ENCODE assay signal across 1 cellular context in the genomic region with DNA sequence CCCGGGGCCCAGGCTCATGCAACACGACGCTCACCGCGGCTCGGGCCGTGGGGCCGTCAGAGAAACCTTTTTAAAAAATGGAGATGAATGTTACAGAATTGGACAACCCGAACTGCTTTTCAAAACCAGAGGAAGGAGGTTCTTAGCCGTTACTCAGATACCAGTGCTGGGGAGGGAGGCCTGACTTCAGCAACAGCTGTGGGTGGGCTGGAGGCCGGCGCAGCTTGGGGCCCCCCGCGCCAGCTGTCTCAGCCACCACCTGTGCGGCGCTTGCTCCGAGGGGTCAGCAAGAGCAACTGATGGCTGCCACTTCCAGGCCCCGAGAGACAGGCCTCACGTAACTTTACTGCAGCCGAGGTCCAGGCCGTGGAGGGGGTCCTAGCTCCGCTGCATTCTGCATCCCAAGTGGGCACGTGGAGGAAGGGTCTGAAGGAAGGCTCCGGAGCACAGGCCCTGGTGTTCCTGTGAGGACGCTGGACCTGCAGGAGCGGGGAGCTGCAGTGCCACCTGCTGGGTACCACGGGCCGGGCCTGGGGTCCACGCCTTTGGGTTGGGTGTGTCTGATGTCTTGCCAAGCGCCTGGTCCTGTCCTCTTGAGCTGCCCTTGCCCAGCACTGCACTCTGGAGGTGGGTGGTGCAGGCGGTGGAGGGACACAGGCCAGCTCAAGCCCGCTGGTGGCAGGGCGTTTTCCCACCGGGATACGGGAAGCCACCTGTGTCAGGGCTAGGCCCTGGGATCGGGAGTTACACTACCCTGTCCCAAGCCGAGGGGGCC.
TF ChIP-seq lines count a peak whose summit lies in the region.

No MANE protein-coding gene starts in this region.

TF ChIP-seq in HepG2, 621 proteins besides CTCF, POLR2A, EP300 and RAD21 (continued from another document):
- TF ChIP-seq, protein P1, sequence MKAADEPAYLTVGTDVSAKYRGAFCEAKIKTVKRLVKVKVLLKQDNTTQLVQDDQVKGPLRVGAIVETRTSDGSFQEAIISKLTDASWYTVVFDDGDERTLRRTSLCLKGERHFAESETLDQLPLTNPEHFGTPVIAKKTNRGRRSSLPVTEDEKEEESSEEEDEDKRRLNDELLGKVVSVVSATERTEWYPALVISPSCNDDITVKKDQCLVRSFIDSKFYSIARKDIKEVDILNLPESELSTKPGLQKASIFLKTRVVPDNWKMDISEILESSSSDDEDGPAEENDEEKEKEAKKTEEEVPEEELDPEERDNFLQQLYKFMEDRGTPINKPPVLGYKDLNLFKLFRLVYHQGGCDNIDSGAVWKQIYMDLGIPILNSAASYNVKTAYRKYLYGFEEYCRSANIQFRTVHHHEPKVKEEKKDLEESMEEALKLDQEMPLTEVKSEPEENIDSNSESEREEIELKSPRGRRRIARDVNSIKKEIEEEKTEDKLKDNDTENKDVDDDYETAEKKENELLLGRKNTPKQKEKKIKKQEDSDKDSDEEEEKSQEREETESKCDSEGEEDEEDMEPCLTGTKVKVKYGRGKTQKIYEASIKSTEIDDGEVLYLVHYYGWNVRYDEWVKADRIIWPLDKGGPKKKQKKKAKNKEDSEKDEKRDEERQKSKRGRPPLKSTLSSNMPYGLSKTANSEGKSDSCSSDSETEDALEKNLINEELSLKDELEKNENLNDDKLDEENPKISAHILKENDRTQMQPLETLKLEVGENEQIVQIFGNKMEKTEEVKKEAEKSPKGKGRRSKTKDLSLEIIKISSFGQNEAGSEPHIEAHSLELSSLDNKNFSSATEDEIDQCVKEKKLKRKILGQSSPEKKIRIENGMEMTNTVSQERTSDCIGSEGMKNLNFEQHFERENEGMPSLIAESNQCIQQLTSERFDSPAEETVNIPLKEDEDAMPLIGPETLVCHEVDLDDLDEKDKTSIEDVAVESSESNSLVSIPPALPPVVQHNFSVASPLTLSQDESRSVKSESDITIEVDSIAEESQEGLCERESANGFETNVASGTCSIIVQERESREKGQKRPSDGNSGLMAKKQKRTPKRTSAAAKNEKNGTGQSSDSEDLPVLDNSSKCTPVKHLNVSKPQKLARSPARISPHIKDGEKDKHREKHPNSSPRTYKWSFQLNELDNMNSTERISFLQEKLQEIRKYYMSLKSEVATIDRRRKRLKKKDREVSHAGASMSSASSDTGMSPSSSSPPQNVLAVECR (CRISPR knock-in tag; IDR thresholded peaks at IDR 0.05; ENCODE audit: borderline replicate concordance) = peak; percentile 23; the same call in 1 of the 2 replicates
- TF ChIP-seq ZNF12 (CRISPR knock-in tag; IDR thresholded peaks at IDR 0.05) (no peak), ARNT (IDR thresholded peaks at IDR 0.05) (no peak), POLR2G (IDR thresholded peaks at IDR 0.05; ENCODE audit: low read depth, low read length) (peak; percentile 45), STAG1 (CRISPR knock-in tag; IDR thresholded peaks at IDR 0.05) (peak; percentile 80), FOXA1 (IDR thresholded peaks at IDR 0.05) (no peak), FOXA1 (CRISPR knock-in tag; IDR thresholded peaks at IDR 0.05) (no peak), RBFOX2 (IDR thresholded peaks at IDR 0.05; ENCODE audit: low read depth, low read length) (peak; percentile 42; the same call in 1 of the 2 replicates), GABPA (IDR thresholded peaks at IDR 0.05; ENCODE audit: low read depth, low read length) (0 out of 2 replicates have a peak, but pooled peaks have one; percentile 8), GABPA (CRISPR knock-in tag; IDR thresholded peaks at IDR 0.05; ENCODE audit: low read depth) (no peak), U2AF1 (optimal IDR thresholded peaks at IDR 0.05; ENCODE audit: low read depth, low read length) (peak; percentile 63), HNRNPL (IDR thresholded peaks at IDR 0.05; ENCODE audit: low read depth, low read length) (peak; percentile 78), ZFY (CRISPR knock-in tag; IDR thresholded peaks at IDR 0.05) (peak; percentile 40; the same call in 1 of the 2 replicates), ZNF768 (CRISPR knock-in tag; IDR thresholded peaks at IDR 0.05) (no peak), ZNF501 (CRISPR knock-in tag; IDR thresholded peaks at IDR 0.05) (peak; percentile 32; the same call in 1 of the 2 replicates), ZNF138 (CRISPR knock-in tag; IDR thresholded peaks at IDR 0.05; ENCODE audit: low read depth) (no peak), ZNF761 (CRISPR knock-in tag; conservative IDR thresholded peaks at IDR 0.05) (no peak), CHD4 (IDR thresholded peaks at IDR 0.05; ENCODE audit: borderline replicate concordance, low read length) (no peak), FIP1L1 (IDR thresholded peaks at IDR 0.05; ENCODE audit: borderline replicate concordance, insufficient read depth, low read depth, low read length) (no peak), AGO1 (IDR thresholded peaks at IDR 0.05; ENCODE audit: low read depth, low read length, poor library complexity, severe bottlenecking) (peak; percentile 69), RBM39 (IDR thresholded peaks at IDR 0.05; ENCODE audit: low read depth, low read length, poor library complexity, severe bottlenecking) (peak; percentile 41), ZC3H13 (CRISPR knock-in tag; IDR thresholded peaks at IDR 0.05) (peak; percentile 30; the same call in 1 of the 2 replicates), ZNF724P (CRISPR knock-in tag; IDR thresholded peaks at IDR 0.05; ENCODE audit: borderline replicate concordance) (0 out of 2 replicates have a peak, but pooled peaks have one; percentile 46), AGO2 (optimal IDR thresholded peaks at IDR 0.05; ENCODE audit: low read depth, low read length) (peak; percentile 98), TBL1XR1 (IDR thresholded peaks at IDR 0.05; ENCODE audit: borderline replicate concordance, low read length, partially characterized antibody) (no peak), PHB2 (IDR thresholded peaks at IDR 0.05; ENCODE audit: partially characterized antibody) (no peak), SALL1 (CRISPR knock-in tag; IDR thresholded peaks at IDR 0.05) (peak; percentile 30; the same call in 1 of the 2 replicates), ARNT2 (CRISPR knock-in tag; IDR thresholded peaks at IDR 0.05; ENCODE audit: low read depth) (no peak), KAT8 (CRISPR knock-in tag; IDR thresholded peaks at IDR 0.05) (no peak), DR1 (CRISPR knock-in tag; IDR thresholded peaks at IDR 0.05) (no peak), MEIS1 (CRISPR knock-in tag; IDR thresholded peaks at IDR 0.05; ENCODE audit: borderline replicate concordance) (no peak), SPEN (CRISPR knock-in tag; IDR thresholded peaks at IDR 0.05; ENCODE audit: low read depth) (peak; percentile 43; the same call in 1 of the 2 replicates)
- TF ChIP-seq, protein P2, sequence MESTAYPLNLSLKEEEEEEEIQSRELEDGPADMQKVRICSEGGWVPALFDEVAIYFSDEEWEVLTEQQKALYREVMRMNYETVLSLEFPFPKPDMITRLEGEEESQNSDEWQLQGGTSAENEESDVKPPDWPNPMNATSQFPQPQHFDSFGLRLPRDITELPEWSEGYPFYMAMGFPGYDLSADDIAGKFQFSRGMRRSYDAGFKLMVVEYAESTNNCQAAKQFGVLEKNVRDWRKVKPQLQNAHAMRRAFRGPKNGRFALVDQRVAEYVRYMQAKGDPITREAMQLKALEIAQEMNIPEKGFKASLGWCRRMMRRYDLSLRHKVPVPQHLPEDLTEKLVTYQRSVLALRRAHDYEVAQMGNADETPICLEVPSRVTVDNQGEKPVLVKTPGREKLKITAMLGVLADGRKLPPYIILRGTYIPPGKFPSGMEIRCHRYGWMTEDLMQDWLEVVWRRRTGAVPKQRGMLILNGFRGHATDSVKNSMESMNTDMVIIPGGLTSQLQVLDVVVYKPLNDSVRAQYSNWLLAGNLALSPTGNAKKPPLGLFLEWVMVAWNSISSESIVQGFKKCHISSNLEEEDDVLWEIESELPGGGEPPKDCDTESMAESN (CRISPR knock-in tag; conservative IDR thresholded peaks at IDR 0.05) = 0 out of 2 replicates have a peak, but pooled peaks have one; percentile 47
- TF ChIP-seq, protein P3, sequence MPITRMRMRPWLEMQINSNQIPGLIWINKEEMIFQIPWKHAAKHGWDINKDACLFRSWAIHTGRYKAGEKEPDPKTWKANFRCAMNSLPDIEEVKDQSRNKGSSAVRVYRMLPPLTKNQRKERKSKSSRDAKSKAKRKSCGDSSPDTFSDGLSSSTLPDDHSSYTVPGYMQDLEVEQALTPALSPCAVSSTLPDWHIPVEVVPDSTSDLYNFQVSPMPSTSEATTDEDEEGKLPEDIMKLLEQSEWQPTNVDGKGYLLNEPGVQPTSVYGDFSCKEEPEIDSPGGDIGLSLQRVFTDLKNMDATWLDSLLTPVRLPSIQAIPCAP (CRISPR knock-in tag; IDR thresholded peaks at IDR 0.05; ENCODE audit: low read depth) = no peak
- TF ChIP-seq, protein P4, sequence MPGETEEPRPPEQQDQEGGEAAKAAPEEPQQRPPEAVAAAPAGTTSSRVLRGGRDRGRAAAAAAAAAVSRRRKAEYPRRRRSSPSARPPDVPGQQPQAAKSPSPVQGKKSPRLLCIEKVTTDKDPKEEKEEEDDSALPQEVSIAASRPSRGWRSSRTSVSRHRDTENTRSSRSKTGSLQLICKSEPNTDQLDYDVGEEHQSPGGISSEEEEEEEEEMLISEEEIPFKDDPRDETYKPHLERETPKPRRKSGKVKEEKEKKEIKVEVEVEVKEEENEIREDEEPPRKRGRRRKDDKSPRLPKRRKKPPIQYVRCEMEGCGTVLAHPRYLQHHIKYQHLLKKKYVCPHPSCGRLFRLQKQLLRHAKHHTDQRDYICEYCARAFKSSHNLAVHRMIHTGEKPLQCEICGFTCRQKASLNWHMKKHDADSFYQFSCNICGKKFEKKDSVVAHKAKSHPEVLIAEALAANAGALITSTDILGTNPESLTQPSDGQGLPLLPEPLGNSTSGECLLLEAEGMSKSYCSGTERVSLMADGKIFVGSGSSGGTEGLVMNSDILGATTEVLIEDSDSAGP (CRISPR knock-in tag; IDR thresholded peaks at IDR 0.05; ENCODE audit: borderline replicate concordance) = peak; percentile 56; the same call in 1 of the 2 replicates
